ENCODE assay signal across 13 cellular contexts in the genomic region with DNA sequence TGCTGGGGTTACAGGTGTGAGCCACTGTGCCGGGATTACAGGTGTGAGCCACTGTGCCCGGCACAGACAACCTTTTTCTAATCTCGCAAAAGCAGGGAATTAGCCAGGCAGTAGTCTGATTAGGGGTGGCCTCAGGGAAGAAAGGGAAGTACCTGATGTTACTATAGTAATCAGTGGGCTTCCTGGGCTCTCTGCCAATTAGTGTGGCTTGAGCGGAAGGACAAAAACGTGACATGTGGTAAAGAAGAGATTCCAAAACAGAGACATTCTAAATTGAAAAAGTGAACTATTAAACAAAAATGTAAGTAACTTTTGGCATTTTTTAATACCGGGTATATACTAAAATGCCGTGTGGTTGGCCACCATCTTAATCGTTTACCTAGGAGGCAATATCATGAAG. TPM values are rescaled to one million over a fixed set of nuclear protein-coding genes. Genes with fewer than 3 reads are reported as not detected.
"Had no signal": no experiment of that assay in that cellular context is flagged by ENCODE, and none has a peak within 500 bp of the region (broad histone marks: within the 10 kb centered on the region; RNA-seq: fewer than 3 reads in every experiment).

No MANE protein-coding gene starts in this region.

- H3K4me3 ChIP-seq: coronary artery, gastroesophageal sphincter, left lung, psoas muscle, right lobe of liver, tibial nerve had no signal

- H3K27ac ChIP-seq: coronary artery, gastroesophageal sphincter, left lung, psoas muscle, right lobe of liver, tibial nerve had no signal

- H3K4me1 ChIP-seq: gastroesophageal sphincter, left lung, psoas muscle, right lobe of liver, tibial nerve had no signal

- DNase-seq: activated CD4-positive, alpha-beta T cell treated with anti-CD3 and anti-CD28 coated beads, Interleukin-2, amount 10 ng/mL, durations not matched to agents 7 days and 5 days; activated CD4-positive, CD25-positive, alpha-beta regulatory T cell; activated CD8-positive, alpha-beta memory T cell treated with anti-CD3 and anti-CD28 coated beads for 24 hours; activated T-cell treated with anti-CD3 and anti-CD28 coated beads for 4 hours; caudate nucleus; effector memory CD8-positive, alpha-beta T cell; left lung; psoas muscle; right lobe of liver; stimulated activated CD4-positive, alpha-beta T cell treated with anti-CD3 and anti-CD28 coated beads, Interleukin-1b, Interleukin-23, amount 100 ng/mL, for 48 hours had no signal

- H3K36me3 ChIP-seq: gastroesophageal sphincter, left lung, right lobe of liver, tibial nerve had no signal

- H3K9me3 ChIP-seq: gastroesophageal sphincter, left lung, psoas muscle, right lobe of liver, tibial nerve had no signal

- H3K27me3 ChIP-seq: gastroesophageal sphincter, left lung, right lobe of liver, tibial nerve had no signal

RNA-seq across cellular contexts. Expression of a gene that starts 48.1 kb away (rescaled TPM):
- total RNA-seq: psoas muscle had no signal
